In the genomic region with DNA sequence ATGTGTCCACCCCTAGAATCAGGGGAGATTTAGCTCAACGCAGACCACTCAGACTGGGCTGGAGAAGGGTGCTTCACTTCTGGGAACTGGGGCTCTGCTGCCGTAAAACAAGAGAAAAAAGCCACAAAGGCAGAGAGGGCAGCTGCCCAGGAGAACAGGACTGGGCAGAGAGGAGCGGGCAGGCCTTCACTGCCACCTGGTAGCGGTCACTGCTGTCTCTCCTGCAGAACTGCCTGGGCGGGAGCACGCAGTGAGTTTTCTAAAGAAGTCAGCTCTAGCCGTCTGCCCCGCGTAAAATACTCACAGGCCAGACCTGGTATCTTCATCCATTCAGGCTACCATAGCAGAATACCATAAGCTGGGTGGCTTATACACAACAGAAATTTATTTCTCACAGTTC, we compare ENCODE assay signal across 15 cellular contexts.
DNase-seq lines count a peak whose midpoint lies in the region; ATAC-seq and TF ChIP-seq lines count a peak whose summit lies in the region.
"Had no signal": no experiment of that assay in that cellular context is flagged by ENCODE, and none has a peak within 500 bp of the region (broad histone marks: within the 10 kb centered on the region; RNA-seq: fewer than 3 reads in every experiment).

No MANE protein-coding gene starts in this region.

- H3K27me3 ChIP-seq in BLaER1 treated with 17β-estradiol and CSF1 and Interleukin-3, amounts not matched to agents 10 nM and 100 nM: peaks cover 0 to 6% (median 0%) of the 10 kb centered on the region in 11 experiments; a peak in 6 of 22 replicates
- H3K27me3 ChIP-seq in dorsolateral prefrontal cortex: no peaks in the 10 kb centered on the region
- H3K27me3 ChIP-seq: BE2C had no signal

- no peak for ATAC-seq in HG03280 (IDR thresholded peaks at IDR 0.05; ENCODE audit: unreplicated experiment)

- H3K36me3 Mint-ChIP-seq in brain (peaks cover 17% of the 10 kb centered on the region), endothelial cell (ENCODE audit: low read depth, unreplicated experiment) (no peaks in the 10 kb centered on the region)
- H3K36me3 Mint-ChIP-seq: CD8-positive, alpha-beta memory T cell; IgD-negative memory B cell had no signal

- TF ChIP-seq CTCF in brain (conservative IDR thresholded peaks at IDR 0.05) (no peak), dorsolateral prefrontal cortex (IDR thresholded peaks at IDR 0.05 in 54 of 56, conservative IDR thresholded peaks at IDR 0.05 in 2 of 56; ENCODE audit: low read depth in 1 of 56, partially characterized antibody in 56 of 56) (no peak), endothelial cell (IDR thresholded peaks at IDR 0.05; ENCODE audit: unreplicated experiment) (no peak)

- H3K9ac ChIP-seq in BLaER1 treated with 17β-estradiol and CSF1 and Interleukin-3, amounts not matched to agents 10 nM and 100 nM: no peak overlapping the region
- H3K9ac ChIP-seq: GM23248 had no signal

- H3K9me3 ChIP-seq in BLaER1 treated with 17β-estradiol and CSF1 and Interleukin-3, amounts not matched to agents 10 nM and 100 nM (replicated peaks in 1 of 11): no peaks in the 10 kb centered on the region
- H3K9me3 ChIP-seq: BE2C, Caco-2 had no signal

- peaks cover 0 to 16% (median 0%) of the 10 kb centered on the region in 11 experiments; a peak in 2 of 22 replicates for H4K20me1 ChIP-seq in BLaER1 treated with 17β-estradiol and CSF1 and Interleukin-3, amounts not matched to agents 10 nM and 100 nM

- H3K27ac Mint-ChIP-seq in brain: peak overlapping the region in 3 of 5 experiments; percentile 12 to 74 (median 30)
- no peak overlapping the region for H3K27ac Mint-ChIP-seq in endothelial cell (ENCODE audit: unreplicated experiment)

- H3K4me1 Mint-ChIP-seq in brain (peaks cover 37% of the 10 kb centered on the region), endothelial cell (ENCODE audit: unreplicated experiment) (no peaks in the 10 kb centered on the region)

- peaks cover 14 to 44% (median 32%) of the 10 kb centered on the region in 10 experiments for H3K4me1 ChIP-seq in BLaER1 treated with 17β-estradiol and CSF1 and Interleukin-3, amounts not matched to agents 10 nM and 100 nM
- H3K4me1 ChIP-seq: Caco-2 had no signal

- H3K4me3 Mint-ChIP-seq in brain (no peak overlapping the region), endothelial cell (ENCODE audit: unreplicated experiment) (no peak overlapping the region)
- H3K4me3 Mint-ChIP-seq: IgD-negative memory B cell had no signal

- peak overlapping the region in 8 of 11 experiments; percentile 34 to 80 (median 69); a peak in 11 of 22 replicates for H3K4me2 ChIP-seq in BLaER1 treated with 17β-estradiol and CSF1 and Interleukin-3, amounts not matched to agents 10 nM and 100 nM

- H3K27me3 Mint-ChIP-seq in brain: no peaks in the 10 kb centered on the region
- no peaks in the 10 kb centered on the region for H3K27me3 Mint-ChIP-seq in endothelial cell (ENCODE audit: unreplicated experiment)
- H3K27me3 Mint-ChIP-seq: CD8-positive, alpha-beta memory T cell; IgD-negative memory B cell had no signal

- no peaks in the 10 kb centered on the region for H3K36me3 ChIP-seq in BLaER1 treated with 17β-estradiol and CSF1 and Interleukin-3, amounts not matched to agents 10 nM and 100 nM

- H3K9me3 Mint-ChIP-seq in brain (peaks cover 0 to 5% (median 0%) of the 10 kb centered on the region in 5 experiments), endothelial cell (ENCODE audit: unreplicated experiment) (no peaks in the 10 kb centered on the region)
- H3K9me3 Mint-ChIP-seq: CD8-positive, alpha-beta memory T cell; IgD-negative memory B cell had no signal

- H3K27ac ChIP-seq in BLaER1 treated with 17β-estradiol and CSF1 and Interleukin-3, amounts not matched to agents 10 nM and 100 nM: no peak overlapping the region
- H3K27ac ChIP-seq in dorsolateral prefrontal cortex (peak overlapping the region in 58 of 59 donors; percentile 0 to 100 (median 96)), substantia nigra (ENCODE audit: low read depth, low read length, poor library complexity, severe bottlenecking) (peak overlapping the region; percentile 91)
- H3K27ac ChIP-seq: GM23248 had no signal

- intact Hi-C loops in dorsolateral prefrontal cortex (cut with DNase I): no loop called here

- H3K4me3 ChIP-seq in BLaER1 treated with 17β-estradiol and CSF1 and Interleukin-3, amounts not matched to agents 10 nM and 100 nM: no peak overlapping the region
- H3K4me3 ChIP-seq in dorsolateral prefrontal cortex: no peak overlapping the region
- H3K4me3 ChIP-seq: GM23248 had no signal

- no peak for DNase-seq in dorsolateral prefrontal cortex
- DNase-seq in substantia nigra (lab: John Stamatoyannopoulos, UW): no peak
- no peak for DNase-seq in endothelial cell (ENCODE audit: low spot score)
- DNase-seq in islet precursor cell: no peak
- DNase-seq in AG08396 (ENCODE audit: low spot score): no peak
- DNase-seq: BE2C; Caco-2; CD8-positive, alpha-beta memory T cell; DND-41; GF-D8 had no signal

Comparison
In these comparisons a context has a peak if more than half of its experiments do, and no peak if none do; other contexts are left out.
1. H3K27ac ChIP-seq: peak in dorsolateral prefrontal cortex (58 of 59) and substantia nigra (single experiment); none in BLaER1 treated with 17β-estradiol and CSF1 and Interleukin-3, amounts not matched to agents 10 nM and 100 nM (0 of 11).